20 cellular contexts compared by ENCODE assay signal in the genomic region with DNA sequence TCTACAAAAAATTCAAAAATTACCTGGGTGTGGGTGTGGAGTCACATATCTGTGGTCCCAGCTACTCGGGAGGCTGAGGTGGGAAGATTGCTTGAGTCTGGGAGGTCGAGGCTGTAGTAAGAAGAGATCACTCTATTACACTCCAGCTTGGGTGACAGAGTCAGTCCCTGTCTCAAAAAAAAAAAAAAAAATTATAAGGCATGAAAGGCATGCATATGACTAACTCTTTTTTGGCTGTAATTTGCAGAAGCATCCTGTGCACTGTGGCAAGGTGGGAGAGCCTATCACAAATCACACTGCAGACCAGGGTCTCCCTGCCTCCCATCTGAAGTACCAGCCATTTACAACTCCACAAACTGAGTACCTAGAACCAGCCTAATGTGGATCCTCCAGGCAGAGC. TPM values are rescaled to one million over a fixed set of nuclear protein-coding genes. Genes with fewer than 3 reads are reported as not detected.
A peak's percentile ranks its signal among the peaks of the same experiment; 100 is the strongest.
DNase-seq lines count a peak whose midpoint lies in the region; ATAC-seq and TF ChIP-seq lines count a peak whose summit lies in the region.
"Had no signal": no experiment of that assay in that cellular context is flagged by ENCODE, and none has a peak within 500 bp of the region (broad histone marks: within the 10 kb centered on the region; RNA-seq: fewer than 3 reads in every experiment).

No MANE protein-coding gene starts in this region.

- H3K4me3 ChIP-seq in Caco-2 (ENCODE audit: low read depth, low read length) (no peak overlapping the region), cardiac fibroblast (replicated peaks in 1 of 2; ENCODE audit: low read depth in 2 of 2, low read length in 2 of 2) (no peak overlapping the region), osteoblast (ENCODE audit: insufficient read depth, low read length) (no peak overlapping the region)
- H3K4me3 ChIP-seq: esophagus squamous epithelium had no signal

- H3K9me3 ChIP-seq in Caco-2 (no peaks in the 10 kb centered on the region), osteoblast (ENCODE audit: low read depth, low read length) (no peaks in the 10 kb centered on the region)
- H3K9me3 ChIP-seq: esophagus squamous epithelium had no signal

- no peaks in the 10 kb centered on the region for H3K36me3 ChIP-seq in Caco-2 (ENCODE audit: control insufficient read depth, insufficient read depth, low read length)
- peaks cover 5% of the 10 kb centered on the region for H3K36me3 ChIP-seq in osteoblast (ENCODE audit: insufficient read depth, low read length)
- H3K36me3 ChIP-seq: esophagus squamous epithelium had no signal

- no peak overlapping the region for H2AFZ ChIP-seq in osteoblast (ENCODE audit: low read length)

- peak overlapping the region; percentile 62 for H3K4me2 ChIP-seq in osteoblast (ENCODE audit: insufficient read depth, low read length)

- peak overlapping the region; percentile 96 for H3K27ac ChIP-seq in osteoblast (ENCODE audit: low read depth, low read length)

- peaks cover 17% of the 10 kb centered on the region for H3K79me2 ChIP-seq in osteoblast (ENCODE audit: insufficient read depth, low read length)

- no peaks in the 10 kb centered on the region for H3K27me3 Mint-ChIP-seq in Caco-2 (ENCODE audit: insufficient read depth, unreplicated experiment)
- H3K27me3 Mint-ChIP-seq in effector memory CD8-positive, alpha-beta T cell, result no peaks in the 10 kb centered on the region
- H3K27me3 Mint-ChIP-seq: central memory CD8-positive, alpha-beta T cell; IgD-negative memory B cell; naive B cell; stimulated activated naive CD8-positive, alpha-beta T cell treated with anti-CD3 and anti-CD28 coated beads, Interleukin-15, Interleukin-2, amounts not matched to agents 100 ng/mL and 50 ng/mL, for 24 hours had no signal

- intact Hi-C loops in Caco-2 (cut with micrococcal nuclease; ENCODE audit: unreplicated experiment), result no loop called here

- no peak overlapping the region for H3K4me3 Mint-ChIP-seq in Caco-2 (ENCODE audit: unreplicated experiment)
- no peak overlapping the region for H3K4me3 Mint-ChIP-seq in effector memory CD8-positive, alpha-beta T cell
- H3K4me3 Mint-ChIP-seq: CD8-positive, alpha-beta memory T cell; central memory CD8-positive, alpha-beta T cell; naive B cell; stimulated activated naive CD8-positive, alpha-beta T cell treated with anti-CD3 and anti-CD28 coated beads, Interleukin-15, Interleukin-2, amounts not matched to agents 100 ng/mL and 50 ng/mL, for 24 hours had no signal

- TF ChIP-seq CTCF in Caco-2 (IDR thresholded peaks at IDR 0.05; ENCODE audit: insufficient read depth in 1 of 2, low read depth in 1 of 2, low read length in 1 of 2, severe bottlenecking in 1 of 2, unreplicated experiment in 1 of 2) (no peak), cardiac fibroblast (IDR thresholded peaks at IDR 0.05; ENCODE audit: low read depth, low read length) (no peak), osteoblast (IDR thresholded peaks at IDR 0.05; ENCODE audit: extremely low read depth, low read depth, low read length) (no peak)

- H3K9me3 Mint-ChIP-seq in Caco-2 (ENCODE audit: unreplicated experiment), result no peaks in the 10 kb centered on the region
- no peaks in the 10 kb centered on the region for H3K9me3 Mint-ChIP-seq in effector memory CD8-positive, alpha-beta T cell
- H3K9me3 Mint-ChIP-seq: CD8-positive, alpha-beta memory T cell; central memory CD8-positive, alpha-beta T cell; IgD-negative memory B cell; stimulated activated naive CD8-positive, alpha-beta T cell treated with anti-CD3 and anti-CD28 coated beads, Interleukin-15, Interleukin-2, amounts not matched to agents 100 ng/mL and 50 ng/mL, for 24 hours had no signal

- H3K36me3 Mint-ChIP-seq in Caco-2 (ENCODE audit: insufficient read depth, unreplicated experiment), result no peaks in the 10 kb centered on the region
- H3K36me3 Mint-ChIP-seq in effector memory CD8-positive, alpha-beta T cell (ENCODE audit: insufficient read depth), result no peaks in the 10 kb centered on the region
- H3K36me3 Mint-ChIP-seq: CD8-positive, alpha-beta memory T cell; IgD-negative memory B cell; naive B cell had no signal

- ATAC-seq in effector memory CD8-positive, alpha-beta T cell (replicated peaks), result no peak

- no peaks in the 10 kb centered on the region for H4K20me1 ChIP-seq in osteoblast (ENCODE audit: insufficient read depth, low read length)

- CTCF ChIA-PET in Caco-2 (lab: Charles Lee), result no interaction called here

- H3K27ac Mint-ChIP-seq in Caco-2 (ENCODE audit: unreplicated experiment), result peak overlapping the region; percentile 10
- H3K27ac Mint-ChIP-seq in effector memory CD8-positive, alpha-beta T cell, result peak overlapping the region in 1 of 2 donors; percentile 23
- H3K27ac Mint-ChIP-seq: IgD-negative memory B cell; stimulated activated naive CD8-positive, alpha-beta T cell treated with anti-CD3 and anti-CD28 coated beads, Interleukin-15, Interleukin-2, amounts not matched to agents 100 ng/mL and 50 ng/mL, for 24 hours had no signal

- no TSS peak for BruUV-seq in Caco-2 (replicated peaks; lab: Mats Ljungman, UMichigan)

- DNase-seq in Caco-2 (no peak), NCI-H226 (peak; percentile 68), cardiac fibroblast (ENCODE audit: low read depth in 2 of 2) (peak; percentile 33 to 76), osteoblast (ENCODE audit: insufficient read length, low spot score, missing footprints) (no peak), G401 (ENCODE audit: low spot score) (no peak), retina (no peak), activated gamma-delta T cell treated with Interleukin-2 at 50 U/mL for 16 hours (no peak)
- no peak for DNase-seq in effector memory CD8-positive, alpha-beta T cell
- DNase-seq: activated CD8-positive, alpha-beta memory T cell treated with anti-CD3 and anti-CD28 coated beads for 24 hours; activated naive CD4-positive, alpha-beta T cell; CD8-positive, alpha-beta memory T cell; esophagus squamous epithelium; naive B cell; NCI-H1436 treated with DMSO at 0.1 percent for 48 hours; NCI-H748 treated with DMSO at 0.1 percent for 48 hours; SHP77; stimulated activated CD4-positive, alpha-beta T cell treated with anti-CD3 and anti-CD28 coated beads, Interleukin-4, amount 100 ng/mL, for 4 hours had no signal

- in situ Hi-C loops in G401 (cut with HindIII; ENCODE audit: low sequenced_read_pairs), result no loop called here

- H3K27me3 ChIP-seq in Caco-2 (replicated peaks; ENCODE audit: control insufficient read depth, insufficient read depth, low read length), result no peaks in the 10 kb centered on the region
- no peaks in the 10 kb centered on the region for H3K27me3 ChIP-seq in osteoblast (ENCODE audit: insufficient read depth, low read length)
- H3K27me3 ChIP-seq: esophagus squamous epithelium had no signal

- POLR2A ChIA-PET in Caco-2 (lab: Charles Lee), result no interaction called here

- peaks cover 12% of the 10 kb centered on the region for H3K4me1 Mint-ChIP-seq in Caco-2 (ENCODE audit: low read depth, unreplicated experiment)
- H3K4me1 Mint-ChIP-seq in effector memory CD8-positive, alpha-beta T cell (ENCODE audit: low read depth in 2 of 2), result peaks cover 0 to 2% of the 10 kb centered on the region in 2 donors
- H3K4me1 Mint-ChIP-seq: central memory CD8-positive, alpha-beta T cell had no signal

- H3K4me1 ChIP-seq in Caco-2 (peaks cover 14% of the 10 kb centered on the region), osteoblast (ENCODE audit: insufficient read depth, low read length) (peaks cover 70% of the 10 kb centered on the region)

RNA-seq across cellular contexts. Expression of gene MYPN, which starts 14.1 kb away (rescaled TPM):
- not detected in 2 replicates for total RNA-seq in Caco-2 (2022)
- 1.5 and 1.8 TPM in 2 replicates for total RNA-seq in osteoblast
- total RNA-seq in G401 (2014; rRNA removed; shearing (Covaris generic)), result 0.06 TPM in 1 of 2 replicates, not detected in the other
- total RNA-seq: CD8-positive, alpha-beta memory T cell; esophagus squamous epithelium had no signal

RNA-seq across cellular contexts. Expression of gene HERC4, which starts 20.1 kb away (rescaled TPM):
- total RNA-seq in Caco-2 (2022) (59.4 and 65.2 TPM in 2 replicates), osteoblast (106 and 125 TPM in 2 replicates)
- 15.4 and 16.2 TPM in 2 replicates for total RNA-seq in G401 (2014; rRNA removed; shearing (Covaris generic))

Comparison
In these comparisons a context has a peak if more than half of its experiments do, and no peak if none do; other contexts are left out.
1. DNase-seq: peak in NCI-H226 (single experiment) and cardiac fibroblast (2 of 2); none in Caco-2 (0 of 2), osteoblast (single experiment), G401 (single experiment), retina (single experiment), effector memory CD8-positive, alpha-beta T cell (0 of 3) and activated gamma-delta T cell treated with Interleukin-2 at 50 U/mL for 16 hours (single experiment).